17 cellular contexts compared by ENCODE assay signal in the genomic region with DNA sequence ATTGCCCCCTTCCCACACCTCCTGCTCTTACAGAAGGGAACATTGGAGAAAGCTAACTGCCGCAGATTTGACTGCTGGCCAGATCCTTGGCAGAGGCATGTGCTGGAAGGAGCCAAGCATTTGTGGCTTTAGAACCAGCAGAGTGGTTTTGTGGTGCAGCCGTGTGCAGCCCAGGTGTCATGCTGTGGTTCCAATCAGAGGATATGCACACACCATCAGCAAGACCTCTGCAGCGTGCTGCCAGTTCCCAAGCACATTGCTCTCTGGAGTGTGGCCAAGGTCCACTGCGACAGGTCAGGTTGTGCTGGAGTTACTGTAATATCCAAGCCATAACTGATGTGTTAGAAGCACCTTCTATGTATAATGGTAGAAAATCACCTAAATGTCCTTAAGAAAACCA.
A peak's percentile ranks its signal among the peaks of the same experiment; 100 is the strongest.
DNase-seq lines count a peak whose midpoint lies in the region; FAIRE-seq and TF ChIP-seq lines count a peak whose summit lies in the region.
"Had no signal": no experiment of that assay in that cellular context is flagged by ENCODE, and none has a peak within 500 bp of the region (broad histone marks: within the 10 kb centered on the region; RNA-seq: fewer than 3 reads in every experiment).

No MANE protein-coding gene starts in this region.

- no peak overlapping the region for H2BK15ac ChIP-seq in mesenchymal stem cell (ENCODE audit: low read depth, poor library complexity, severe bottlenecking)

- no peak overlapping the region for H3K27ac ChIP-seq in mesenchymal stem cell (ENCODE audit: low read length, poor library complexity, severe bottlenecking)
- H3K27ac ChIP-seq: SJSA1, testis had no signal

- 90% methylated on average over 3 of the region's 4 CpGs for WGBS in mesenchymal stem cell

- H3K4me2 ChIP-seq in mesenchymal stem cell (ENCODE audit: low read length, poor library complexity, severe bottlenecking): no peak overlapping the region

- no peak overlapping the region for H3K14ac ChIP-seq in mesenchymal stem cell (ENCODE audit: low read length in 2 of 2)

- in situ Hi-C loops in astrocyte of the spinal cord (cut with HindIII; ENCODE audit: low sequenced_read_pairs): no loop called here

- no peak overlapping the region for H3K9ac ChIP-seq in mesenchymal stem cell (ENCODE audit: low read length)

- no peak overlapping the region for H2AFZ ChIP-seq in mesenchymal stem cell (ENCODE audit: low read depth, low read length)

- no peaks in the 10 kb centered on the region for H3K79me1 ChIP-seq in mesenchymal stem cell (replicated peaks; ENCODE audit: low read length, poor library complexity, severe bottlenecking)

- no peak overlapping the region for H4K8ac ChIP-seq in mesenchymal stem cell (ENCODE audit: low read length)

- DNase-seq in H54 (ENCODE audit: insufficient read length, low spot score) (no peak), NCI-H2029 treated with DMSO at 0.1 percent for 48 hours (lab: John Stamatoyannopoulos, UW) (peak; percentile 24), astrocyte of the spinal cord (ENCODE audit: low read depth, low spot score) (peak; percentile 81), mesenchymal stem cell (no peak), NOMO-1 (lab: John Stamatoyannopoulos, UW; ENCODE audit: unreplicated experiment in 2 of 2) (no peak), OCI-M2 (lab: John Stamatoyannopoulos, UW; ENCODE audit: unreplicated experiment) (no peak), SKM-1 treated with dmso at 0.1 percent for 144 hours (lab: John Stamatoyannopoulos, UW; ENCODE audit: unreplicated experiment) (no peak)
- DNase-seq: activated CD8-positive, alpha-beta memory T cell treated with anti-CD3 and anti-CD28 coated beads, Interleukin-2, amount 10 ng/mL, durations not matched to agents 7 days and 5 days; foreskin melanocyte; IMR-90; natural killer cell; NK-92 treated with Interleukin-12 subunit alpha and Interleukin-12 subunit beta, amount 100 ng/mL, for 24 hours; stimulated activated CD4-positive, alpha-beta T cell treated with anti-CD3 and anti-CD28 coated beads, Interleukin-12 subunit alpha, Interleukin-12 subunit beta, amount 100 ng/mL, for 4 hours; T1000; testis had no signal

- H2AK5ac ChIP-seq in mesenchymal stem cell (ENCODE audit: low read length, severe bottlenecking): no peak overlapping the region

- H2BK5ac ChIP-seq in mesenchymal stem cell (ENCODE audit: low read depth, low read length, poor library complexity, severe bottlenecking): no peak overlapping the region

- H3K36me3 ChIP-seq in mesenchymal stem cell (ENCODE audit: control insufficient read depth in 1 of 2, insufficient read depth in 2 of 2, low read depth in 1 of 2, low read length in 2 of 2): no peaks in the 10 kb centered on the region
- H3K36me3 ChIP-seq: SJSA1 had no signal

- H3K4ac ChIP-seq in mesenchymal stem cell (ENCODE audit: low read depth in 1 of 2, low read length in 2 of 2): no peak overlapping the region

- TF ChIP-seq CTCF in astrocyte of the spinal cord (IDR thresholded peaks at IDR 0.05; ENCODE audit: low read depth, low read length): no peak

- H3K23ac ChIP-seq in mesenchymal stem cell (ENCODE audit: low read length in 2 of 2): no peak overlapping the region

- FAIRE-seq in H54 (lab: Jason Lieb, UNC): peak; percentile 70

- peaks cover 5% of the 10 kb centered on the region for H3K4me1 ChIP-seq in mesenchymal stem cell (ENCODE audit: control insufficient read depth, insufficient read depth, low read depth, low read length)
- H3K4me1 ChIP-seq: SJSA1, testis had no signal

- peak overlapping the region; percentile 28 for H4K91ac ChIP-seq in mesenchymal stem cell (ENCODE audit: low read length)

- H3K9me3 ChIP-seq in mesenchymal stem cell (ENCODE audit: control insufficient read depth, low read length): no peaks in the 10 kb centered on the region
- H3K9me3 ChIP-seq: SJSA1, testis had no signal

- H3K27me3 ChIP-seq in mesenchymal stem cell (ENCODE audit: control insufficient read depth in 1 of 2, insufficient read depth in 1 of 2, low read length in 2 of 2): no peaks in the 10 kb centered on the region
- H3K27me3 ChIP-seq: SJSA1, testis had no signal

- no peak overlapping the region for H2BK120ac ChIP-seq in mesenchymal stem cell (ENCODE audit: low read depth, low read length)

- TF ChIP-seq POLR2A in H54 (IDR thresholded peaks at IDR 0.05; ENCODE audit: low read depth, low read length): no peak

- peak overlapping the region; percentile 48 to 55 for H3K18ac ChIP-seq in mesenchymal stem cell (ENCODE audit: low read depth in 1 of 2, low read length in 2 of 2)

- H2BK12ac ChIP-seq in mesenchymal stem cell (ENCODE audit: low read length in 2 of 2): peak overlapping the region in 1 of 2 experiments; percentile 61

- H3K4me3 ChIP-seq in astrocyte of the spinal cord (ENCODE audit: low read depth, low read length): no peak overlapping the region
- no peak overlapping the region for H3K4me3 ChIP-seq in mesenchymal stem cell (ENCODE audit: insufficient read depth in 1 of 2, low read depth in 1 of 2, low read length in 2 of 2)
- H3K4me3 ChIP-seq: lung, SJSA1, testis had no signal

Comparison
In these comparisons a context has a peak if more than half of its experiments do, and no peak if none do; other contexts are left out.
1. DNase-seq: peak in NCI-H2029 treated with DMSO at 0.1 percent for 48 hours (single experiment) and astrocyte of the spinal cord (single experiment); none in H54 (single experiment), mesenchymal stem cell (single experiment), NOMO-1 (0 of 2), OCI-M2 (single experiment) and SKM-1 treated with dmso at 0.1 percent for 144 hours (single experiment).